In genomic region chr13:27504541-27504940, GRCh38 we compare ENCODE assay signal across 17 cellular contexts.
"Had no signal": no experiment of that assay in that cellular context is flagged by ENCODE, and none has a peak within 500 bp of the region (broad histone marks: within the 10 kb centered on the region; RNA-seq: fewer than 3 reads in every experiment).

No MANE protein-coding gene starts in this region.

- H3K36me3 ChIP-seq: gastrocnemius medialis, left lung, lower lobe of right lung, sigmoid colon had no signal

- H3K36me3 Mint-ChIP-seq: immature natural killer cell; memory B cell; natural killer cell treated with Interleukin-12 subunit alpha and Interleukin-12 subunit beta and Interleukin-15 and Interleukin-18, amount 100 ng/mL, for 72 hours; type B pancreatic cell had no signal

- H3K27ac Mint-ChIP-seq: immature natural killer cell; memory B cell; natural killer cell treated with Interleukin-12 subunit alpha and Interleukin-12 subunit beta and Interleukin-15 and Interleukin-18, amount 100 ng/mL, for 72 hours; type B pancreatic cell had no signal

- H3K4me1 Mint-ChIP-seq: immature natural killer cell had no signal

- H3K27ac ChIP-seq: dorsolateral prefrontal cortex, gastrocnemius medialis, left lung, lower lobe of right lung, psoas muscle, sigmoid colon, skin epidermis had no signal

- ATAC-seq: esophagus mucosa; gastrocnemius medialis; left lung; lower lobe of right lung; natural killer cell treated with Interleukin-12 subunit alpha and Interleukin-12 subunit beta and Interleukin-15 and Interleukin-18, amount 100 ng/mL, for 72 hours; psoas muscle had no signal

- H3K4me3 Mint-ChIP-seq: immature natural killer cell; memory B cell; natural killer cell treated with Interleukin-12 subunit alpha and Interleukin-12 subunit beta and Interleukin-15 and Interleukin-18, amount 100 ng/mL, for 72 hours; type B pancreatic cell had no signal

- H3K27me3 Mint-ChIP-seq: memory B cell had no signal

- H3K9me3 ChIP-seq: gastrocnemius medialis, left lung, lower lobe of right lung, psoas muscle, sigmoid colon had no signal

- H3K4me1 ChIP-seq: gastrocnemius medialis, left lung, lower lobe of right lung, psoas muscle had no signal

- H3K4me3 ChIP-seq: dorsolateral prefrontal cortex, gastrocnemius medialis, left lung, lower lobe of right lung, psoas muscle, sigmoid colon, skin epidermis had no signal

- H3K9me3 Mint-ChIP-seq: immature natural killer cell; memory B cell; natural killer cell treated with Interleukin-12 subunit alpha and Interleukin-12 subunit beta and Interleukin-15 and Interleukin-18, amount 100 ng/mL, for 72 hours; type B pancreatic cell had no signal

- H3K27me3 ChIP-seq: left lung, sigmoid colon had no signal

- DNase-seq: cortex of kidney; dorsolateral prefrontal cortex; effector CD8-positive, alpha-beta T cell; gastrocnemius medialis; immature natural killer cell; left lung; lower lobe of right lung; midbrain; psoas muscle; sigmoid colon; stimulated activated CD4-positive, alpha-beta T cell treated with anti-CD3 and anti-CD28 coated beads, Interleukin-2, amount 100 ng/mL, for 24 hours; stimulated activated naive CD4-positive, alpha-beta T cell treated with Interleukin-2 at 50 U/mL for 16 hours had no signal
